8 cellular contexts compared by ENCODE assay signal in the genomic region with DNA sequence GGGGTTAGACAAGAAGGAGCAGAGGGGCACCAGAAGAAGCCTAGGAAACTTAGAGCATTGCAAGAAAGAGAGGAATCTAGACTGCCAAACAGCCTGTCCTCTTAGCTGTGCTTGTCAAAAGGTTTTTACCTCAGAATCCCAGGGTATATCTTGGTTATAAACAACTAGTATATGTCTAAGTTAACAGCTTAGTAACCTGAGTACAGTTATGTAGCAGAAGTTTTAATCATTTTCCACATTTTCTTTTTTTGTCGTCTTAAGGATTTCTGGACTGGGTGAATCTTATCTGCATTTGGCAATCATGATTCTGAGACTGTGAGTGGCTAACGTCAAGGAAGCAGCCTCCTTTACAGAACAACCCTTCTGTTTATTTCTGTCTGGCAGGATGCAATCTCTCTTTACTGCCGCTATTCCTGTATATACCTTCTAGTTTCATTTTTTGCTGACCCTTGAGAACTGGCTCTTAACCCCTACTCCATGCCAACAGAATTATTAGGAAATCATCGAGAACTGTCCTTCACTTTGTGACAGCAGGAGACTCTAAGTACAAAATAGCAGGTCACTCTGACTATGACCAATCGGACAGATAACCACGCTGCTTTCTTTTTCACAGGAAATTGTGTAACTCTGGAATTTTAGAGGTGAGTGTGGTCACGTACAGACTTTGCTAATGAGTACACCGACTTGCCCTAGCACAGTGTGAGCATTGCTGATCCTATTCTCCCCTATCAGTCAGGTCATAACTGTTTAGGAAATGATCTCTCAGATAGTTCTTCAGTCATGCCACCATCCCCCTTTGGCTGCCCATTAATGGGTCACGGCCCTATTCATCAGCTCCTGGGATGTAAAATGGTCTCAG. TPM values are rescaled to one million over a fixed set of nuclear protein-coding genes. Genes with fewer than 3 reads are reported as not detected.
DNase-seq lines count a peak whose midpoint lies in the region; ATAC-seq, FAIRE-seq and TF ChIP-seq lines count a peak whose summit lies in the region.

No MANE protein-coding gene starts in this region.

- H3K27ac Mint-ChIP-seq in activated T-helper 17 cell treated with anti-CD3 and anti-CD28 coated beads, Interleukin-2, amount 50 U/mL, for 72 hours, result peak overlapping the region; percentile 72

- H3K4me1 ChIP-seq in Loucy (ENCODE audit: insufficient read depth, low read length, poor library complexity, severe bottlenecking) (peaks cover 28% of the 10 kb centered on the region), heart left ventricle (peaks cover 0 to 22% (median 7%) of the 10 kb centered on the region in 12 donors), gastrocnemius medialis (no peaks in the 10 kb centered on the region)

- intact Hi-C loops in heart left ventricle (cut with DNase I), result loop anchor here in 1 of 10 donors (5.0 kb wide), 1 partner anchor 47 kb away; no protein-coding TSS in a partner anchor
- intact Hi-C loops in gastrocnemius medialis (cut with DNase I; ENCODE audit: low total_unique reads), result loop anchor here (5.0 kb wide), 1 partner anchor 43 kb away; no protein-coding TSS in a partner anchor

- H3K36me3 ChIP-seq in Loucy (ENCODE audit: insufficient read depth, low read length) (no peaks in the 10 kb centered on the region), heart left ventricle (no peaks in the 10 kb centered on the region), gastrocnemius medialis (no peaks in the 10 kb centered on the region)

- H3K9ac ChIP-seq in Loucy (ENCODE audit: low read depth, low read length, poor library complexity, severe bottlenecking), result peak overlapping the region; percentile 42

- H3K79me2 ChIP-seq in Loucy (ENCODE audit: insufficient read depth, low read length), result no peaks in the 10 kb centered on the region

- no peak for TF ChIP-seq POLR2A in H54 (IDR thresholded peaks at IDR 0.05; ENCODE audit: low read depth, low read length)
- TF ChIP-seq POLR2A in heart left ventricle (IDR thresholded peaks at IDR 0.05), result peak in 1 of 2 donors; percentile 21
- peak in 1 of 2 donors; percentile 19 for TF ChIP-seq POLR2A in gastrocnemius medialis (IDR thresholded peaks at IDR 0.05)

- peak overlapping the region; percentile 72 for H3K4me2 ChIP-seq in Loucy (ENCODE audit: low read depth, low read length, poor library complexity, severe bottlenecking)

- DNase-seq in DMS153 (lab: John Stamatoyannopoulos, UW) (peak; percentile 10), DMS153 treated with DMSO at 0.1 percent for 48 hours (lab: John Stamatoyannopoulos, UW; ENCODE audit: unreplicated experiment) (no peak), H54 (ENCODE audit: insufficient read length, low spot score) (peak; percentile 30), heart left ventricle (no peak), gastrocnemius medialis (no peak), iPS-NIHi11 (ENCODE audit: low spot score) (no peak)

- H3F3A ChIP-seq in Loucy (ENCODE audit: low read depth), result peaks cover 4% of the 10 kb centered on the region; the same call in 1 of the 2 replicates

- no peaks in the 10 kb centered on the region for H4K20me1 ChIP-seq in Loucy (ENCODE audit: insufficient read depth, low read length, poor library complexity, severe bottlenecking)

- TF ChIP-seq CTCF in Loucy (conservative IDR thresholded peaks at IDR 0.05; ENCODE audit: low read length), result no peak
- TF ChIP-seq CTCF in heart left ventricle (IDR thresholded peaks at IDR 0.05), result no peak
- no peak for TF ChIP-seq CTCF in gastrocnemius medialis (IDR thresholded peaks at IDR 0.05 in 4 of 5, conservative IDR thresholded peaks at IDR 0.05 in 1 of 5)

- no peaks in the 10 kb centered on the region for H3K36me3 Mint-ChIP-seq in activated T-helper 17 cell treated with anti-CD3 and anti-CD28 coated beads, Interleukin-2, amount 50 U/mL, for 72 hours (ENCODE audit: low read depth)

- peak overlapping the region; percentile 67 for H3K4me3 ChIP-seq in Loucy (ENCODE audit: low read length, poor library complexity, severe bottlenecking)
- H3K4me3 ChIP-seq in heart left ventricle, result peak overlapping the region in 11 of 12 donors; percentile 11 to 54 (median 40)
- H3K4me3 ChIP-seq in gastrocnemius medialis, result peak overlapping the region; percentile 28 to 52 (median 36)

- ATAC-seq in activated T-helper 17 cell treated with anti-CD3 and anti-CD28 coated beads, Interleukin-2, amount 50 U/mL, for 72 hours (replicated peaks), result peak; percentile 98
- ATAC-seq in heart left ventricle, result peak; percentile 63 to 93 (median 86)
- ATAC-seq in gastrocnemius medialis, result peak; percentile 90 to 93

- in situ Hi-C loops in gastrocnemius medialis (cut with MboI; ENCODE audit: low sequenced_read_pairs in 4 of 4), result no loop called here

- H3K4me3 Mint-ChIP-seq in activated T-helper 17 cell treated with anti-CD3 and anti-CD28 coated beads, Interleukin-2, amount 50 U/mL, for 72 hours, result peak overlapping the region; percentile 72

- 22 to 34% (median 27%) methylated on average over 9 of the region's 9 CpGs for WGBS in heart left ventricle, 4 donors

- H3K9me2 ChIP-seq in Loucy (replicated peaks; ENCODE audit: low read depth, low read length), result no peaks in the 10 kb centered on the region

- H2AFZ ChIP-seq in Loucy (ENCODE audit: low read length), result peak overlapping the region; percentile 90

- peak overlapping the region; percentile 56 to 84 (median 70) for H3K27ac ChIP-seq in heart left ventricle
- peak overlapping the region; percentile 59 to 72 (median 66) for H3K27ac ChIP-seq in gastrocnemius medialis

- H3K9me3 Mint-ChIP-seq in activated T-helper 17 cell treated with anti-CD3 and anti-CD28 coated beads, Interleukin-2, amount 50 U/mL, for 72 hours, result no peaks in the 10 kb centered on the region

- peak; percentile 98 for FAIRE-seq in H54 (lab: Jason Lieb, UNC)

- no peaks in the 10 kb centered on the region for H3K27me3 Mint-ChIP-seq in activated T-helper 17 cell treated with anti-CD3 and anti-CD28 coated beads, Interleukin-2, amount 50 U/mL, for 72 hours

- H3K9me3 ChIP-seq in Loucy (ENCODE audit: insufficient read depth, low read depth, low read length) (no peaks in the 10 kb centered on the region), heart left ventricle (no peaks in the 10 kb centered on the region), gastrocnemius medialis (no peaks in the 10 kb centered on the region)

- H3K27me3 ChIP-seq in Loucy (ENCODE audit: insufficient read depth, low read length, poor library complexity, severe bottlenecking) (no peaks in the 10 kb centered on the region), heart left ventricle (no peaks in the 10 kb centered on the region), gastrocnemius medialis (no peaks in the 10 kb centered on the region)

- peaks cover 12% of the 10 kb centered on the region for H3K4me1 Mint-ChIP-seq in activated T-helper 17 cell treated with anti-CD3 and anti-CD28 coated beads, Interleukin-2, amount 50 U/mL, for 72 hours

RNA-seq across cellular contexts. Expression of a gene that starts 3.3 kb away (rescaled TPM):
- not detected for total RNA-seq in activated T-helper 17 cell treated with anti-CD3 and anti-CD28 coated beads, Interleukin-2, amount 50 U/mL, for 72 hours
- total RNA-seq in heart left ventricle, result 1 to 10 TPM in 8 of 9 donors, under 1 TPM in 1; 0.68 to 5.5 (median 3.5) TPM
- polyA plus RNA-seq in heart left ventricle, result 1 to 10 TPM in 1 of 2 donors, under 1 TPM in 1; 0.84 to 3.6 TPM
- 10 to 100 TPM in 1 of 4 donors, 1 to 10 TPM in 2, under 1 TPM in 1; 0.85 to 10.6 (median 5.4) TPM for total RNA-seq in gastrocnemius medialis

Comparison
In these comparisons a context has a peak if more than half of its experiments do, and no peak if none do; other contexts are left out.
1. DNase-seq: peak in DMS153 (single experiment) and H54 (single experiment); none in DMS153 treated with DMSO at 0.1 percent for 48 hours (single experiment), heart left ventricle (0 of 5), gastrocnemius medialis (0 of 2) and iPS-NIHi11 (single experiment).
2. Peak in every context shown above with its lines, with median percentiles within 50 percentile points of each other: H3K4me3 ChIP-seq and ATAC-seq.